In the genomic region with DNA sequence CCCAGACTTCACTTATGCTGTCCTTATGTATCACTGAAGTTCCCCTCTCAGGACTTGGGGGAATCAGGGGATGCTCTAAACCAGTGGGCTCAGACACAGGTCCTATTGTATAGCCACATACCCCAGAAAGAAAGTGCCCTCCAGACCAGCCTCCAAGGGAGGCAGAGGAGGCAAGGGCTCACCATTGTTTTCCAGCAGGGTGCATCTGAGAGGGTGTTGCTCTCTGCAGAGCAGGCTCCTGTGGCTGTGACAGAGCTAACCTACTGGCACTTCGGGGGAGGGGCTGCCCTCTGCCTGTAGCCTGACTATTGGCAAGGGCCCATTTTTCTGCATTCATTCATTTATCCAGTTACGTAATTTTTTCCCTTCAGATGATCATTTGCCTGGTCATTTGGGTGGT, we compare ENCODE assay signal across 1 cellular context.
TF ChIP-seq lines count a peak whose summit lies in the region.

No MANE protein-coding gene starts in this region.

TF ChIP-seq in GM23338, 12 proteins besides CTCF, POLR2A, EP300 and RAD21 (continued from another document):
- no peak for TF ChIP-seq EZH2 (IDR thresholded peaks at IDR 0.05; ENCODE audit: low read depth, unreplicated experiment)
